In the genomic region with DNA sequence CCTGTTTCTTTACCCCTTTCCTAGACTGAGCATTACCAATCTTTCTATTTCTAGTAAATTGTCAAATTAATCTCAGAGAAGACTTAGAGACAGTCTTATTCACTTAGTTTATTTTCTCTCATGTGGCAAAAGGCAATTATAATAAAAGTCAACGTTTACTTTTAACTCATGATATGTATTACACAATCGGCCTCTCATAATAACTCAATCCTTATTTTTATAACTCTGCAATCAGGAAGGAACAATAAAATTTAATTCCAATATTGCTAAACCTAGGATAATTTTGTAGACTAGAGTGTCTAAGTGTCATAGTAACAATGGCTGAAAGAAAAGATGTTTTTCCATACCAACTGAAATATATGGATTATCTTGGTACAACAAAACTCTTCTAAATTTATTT, we compare ENCODE assay signal across 17 cellular contexts.
DNase-seq lines count a peak whose midpoint lies in the region; ATAC-seq, FAIRE-seq and TF ChIP-seq lines count a peak whose summit lies in the region.
"Had no signal": no experiment of that assay in that cellular context is flagged by ENCODE, and none has a peak within 500 bp of the region (broad histone marks: within the 10 kb centered on the region; RNA-seq: fewer than 3 reads in every experiment).

No MANE protein-coding gene starts in this region.

- no peaks in the 10 kb centered on the region for H3K36me3 ChIP-seq in pancreas
- H3K36me3 ChIP-seq: BLaER1 treated with 17β-estradiol and CSF1 and Interleukin-3, amounts not matched to agents 10 nM and 100 nM had no signal

- H3K9me3 ChIP-seq in pancreas = no peaks in the 10 kb centered on the region
- H3K9me3 ChIP-seq: BLaER1 treated with 17β-estradiol and CSF1 and Interleukin-3, amounts not matched to agents 10 nM and 100 nM had no signal

- TF ChIP-seq CTCF in pancreas (IDR thresholded peaks at IDR 0.05) (no peak), coronary artery (IDR thresholded peaks at IDR 0.05) (no peak)

- intact Hi-C loops in left colon (cut with DNase I, micrococcal nuclease) (loop anchor here in 1 of 2 donors (5.0 to 10.0 kb wide), 2 partner anchors 106 to 492 kb away; no protein-coding TSS in a partner anchor), pancreas (cut with DNase I) (loop anchor here in 1 of 3 donors (10.0 kb wide), 1 partner anchor 294 kb away; no protein-coding TSS in a partner anchor)

- FAIRE-seq in pancreas (lab: Jason Lieb, UNC) = peak; percentile 70
- FAIRE-seq: A204.1, GM19239, H1, HTR-8/SVneo had no signal

- H3K4me1 ChIP-seq in pancreas = no peaks in the 10 kb centered on the region
- H3K4me1 ChIP-seq: BLaER1 treated with 17β-estradiol and CSF1 and Interleukin-3, amounts not matched to agents 10 nM and 100 nM had no signal

- H3K4me3 ChIP-seq in pancreas (no peak overlapping the region), coronary artery (no peak overlapping the region)
- H3K4me3 ChIP-seq: BLaER1 treated with 17β-estradiol and CSF1 and Interleukin-3, amounts not matched to agents 10 nM and 100 nM had no signal

- H3K27ac ChIP-seq in pancreas = no peak overlapping the region
- no peak overlapping the region for H3K27ac ChIP-seq in coronary artery
- H3K27ac ChIP-seq: BLaER1 treated with 17β-estradiol and CSF1 and Interleukin-3, amounts not matched to agents 10 nM and 100 nM had no signal

- peaks cover 0 to 3% (median 0%) of the 10 kb centered on the region in 4 donors for H3K27me3 ChIP-seq in pancreas
- H3K27me3 ChIP-seq: BLaER1 treated with 17β-estradiol and CSF1 and Interleukin-3, amounts not matched to agents 10 nM and 100 nM had no signal

- 42 to 53% methylated on average over 2 of the region's 2 CpGs for WGBS in pancreas, 2 donors

- ATAC-seq in left colon (peak; percentile 76), pancreas (no peak)
- ATAC-seq: CD8-positive, alpha-beta T cell had no signal

- DNase-seq in NCI-H69 (lab: John Stamatoyannopoulos, UW) = peak; percentile 17
- no peak for DNase-seq in left colon
- no peak for DNase-seq in pancreas
- no peak for DNase-seq in cerebellar nuclear complex (lab: John Stamatoyannopoulos, UW)
- no peak for DNase-seq in coronary artery (ENCODE audit: low spot score)
- no peak for DNase-seq in AG20443 (ENCODE audit: low spot score)
- DNase-seq: Calu3; CD8-positive, alpha-beta T cell; DMS79 treated with DMSO at 0.1 percent for 48 hours; GF-D8; H9; KBM-7 had no signal
